Comparison of ENCODE assay signal across 1 cellular context in genomic region chr11:67572747-67573419, GRCh38.
TF ChIP-seq lines count a peak whose summit lies in the region.

No MANE protein-coding gene starts in this region.

TF ChIP-seq in HepG2, 621 proteins besides CTCF, POLR2A, EP300 and RAD21 (continued from another document and continues in another):
- TF ChIP-seq TFDP2 (CRISPR knock-in tag; IDR thresholded peaks at IDR 0.05) = no peak
- TF ChIP-seq ETS1 (CRISPR knock-in tag; IDR thresholded peaks at IDR 0.05) = no peak
- no peak for TF ChIP-seq THAP8 (CRISPR knock-in tag; IDR thresholded peaks at IDR 0.05; ENCODE audit: borderline replicate concordance)
- TF ChIP-seq ZBTB37 (CRISPR knock-in tag; IDR thresholded peaks at IDR 0.05) = 0 out of 2 replicates have a peak, but pooled peaks have one; percentile 32
- no peak for TF ChIP-seq RAD51 (IDR thresholded peaks at IDR 0.05; ENCODE audit: borderline replicate concordance)
- TF ChIP-seq ZBTB26 (CRISPR knock-in tag; IDR thresholded peaks at IDR 0.05; ENCODE audit: borderline replicate concordance) = no peak
- TF ChIP-seq MYNN (CRISPR knock-in tag; IDR thresholded peaks at IDR 0.05; ENCODE audit: low read depth) = no peak
- no peak for TF ChIP-seq TOE1 (CRISPR knock-in tag; IDR thresholded peaks at IDR 0.05)
- TF ChIP-seq ZNF598 (CRISPR knock-in tag; IDR thresholded peaks at IDR 0.05; ENCODE audit: borderline replicate concordance) = no peak; the same call in 1 of the 2 replicates
- TF ChIP-seq ZNF776 (CRISPR knock-in tag; IDR thresholded peaks at IDR 0.05) = no peak
- TF ChIP-seq MYPOP (CRISPR knock-in tag; IDR thresholded peaks at IDR 0.05) = peak; percentile 62; the same call in 1 of the 2 replicates
- no peak for TF ChIP-seq ZNF629 (CRISPR knock-in tag; conservative IDR thresholded peaks at IDR 0.05)
- 0 out of 2 replicates have a peak, but pooled peaks have one; percentile 28 for TF ChIP-seq ZNF547 (CRISPR knock-in tag; IDR thresholded peaks at IDR 0.05)
- no peak for TF ChIP-seq ZNF136 (CRISPR knock-in tag; IDR thresholded peaks at IDR 0.05; ENCODE audit: low read depth)
- no peak for TF ChIP-seq SP1 (IDR thresholded peaks at IDR 0.05)
- 0 out of 2 replicates have a peak, but pooled peaks have one; percentile 27 for TF ChIP-seq SP1 (CRISPR knock-in tag; IDR thresholded peaks at IDR 0.05)
- no peak for TF ChIP-seq REPIN1 (CRISPR knock-in tag; IDR thresholded peaks at IDR 0.05; ENCODE audit: borderline replicate concordance, low read depth)
- TF ChIP-seq ZNF468 (CRISPR knock-in tag; IDR thresholded peaks at IDR 0.05) = no peak
- TF ChIP-seq FOXP1 (IDR thresholded peaks at IDR 0.05) = no peak
- no peak for TF ChIP-seq FOXP1 (CRISPR knock-in tag; IDR thresholded peaks at IDR 0.05)
- TF ChIP-seq FOXK2 (IDR thresholded peaks at IDR 0.05) = no peak
- TF ChIP-seq ZSCAN5A (CRISPR knock-in tag; IDR thresholded peaks at IDR 0.05; ENCODE audit: borderline replicate concordance) = no peak
- TF ChIP-seq TCF7L2 (IDR thresholded peaks at IDR 0.05; ENCODE audit: low read depth, low read length) = no peak
- TF ChIP-seq DRAP1 (CRISPR knock-in tag; IDR thresholded peaks at IDR 0.05) = no peak
- peak; percentile 12; the same call in 1 of the 2 replicates for TF ChIP-seq HMG20A (CRISPR knock-in tag; IDR thresholded peaks at IDR 0.05; ENCODE audit: borderline replicate concordance)
- no peak for TF ChIP-seq TRIM22 (IDR thresholded peaks at IDR 0.05)
- no peak for TF ChIP-seq ZBTB49 (CRISPR knock-in tag; IDR thresholded peaks at IDR 0.05; ENCODE audit: borderline replicate concordance)
- no peak for TF ChIP-seq ZIK1 (CRISPR knock-in tag; IDR thresholded peaks at IDR 0.05; ENCODE audit: borderline replicate concordance, low read depth)
- no peak for TF ChIP-seq ZNF343 (CRISPR knock-in tag; IDR thresholded peaks at IDR 0.05)
- no peak for TF ChIP-seq REL (CRISPR knock-in tag; conservative IDR thresholded peaks at IDR 0.05)
- no peak for TF ChIP-seq ZNF678 (CRISPR knock-in tag; IDR thresholded peaks at IDR 0.05)
- no peak for TF ChIP-seq TMF1 (CRISPR knock-in tag; IDR thresholded peaks at IDR 0.05; ENCODE audit: low read depth)
- no peak for TF ChIP-seq ZNF75D (CRISPR knock-in tag; IDR thresholded peaks at IDR 0.05; ENCODE audit: borderline replicate concordance)
- peak; percentile 36; the same call in 1 of the 2 replicates for TF ChIP-seq YEATS2 (CRISPR knock-in tag; IDR thresholded peaks at IDR 0.05; ENCODE audit: borderline replicate concordance)
- no peak for TF ChIP-seq ZMYM4 (CRISPR knock-in tag; IDR thresholded peaks at IDR 0.05)
- no peak for TF ChIP-seq ATF7-NPFF (CRISPR knock-in tag; IDR thresholded peaks at IDR 0.05; ENCODE audit: low read depth)
- no peak for TF ChIP-seq ZNF550 (CRISPR knock-in tag; IDR thresholded peaks at IDR 0.05; ENCODE audit: borderline replicate concordance)
- TF ChIP-seq TBX2 (CRISPR knock-in tag; IDR thresholded peaks at IDR 0.05; ENCODE audit: borderline replicate concordance) = no peak; the same call in 1 of the 2 replicates
- TF ChIP-seq MXI1 (IDR thresholded peaks at IDR 0.05; ENCODE audit: borderline replicate concordance, low read depth, low read length) = no peak
- no peak for TF ChIP-seq SALL2 (CRISPR knock-in tag; IDR thresholded peaks at IDR 0.05)
- no peak for TF ChIP-seq PHB2 (IDR thresholded peaks at IDR 0.05; ENCODE audit: partially characterized antibody)
- no peak for TF ChIP-seq ZZZ3 (CRISPR knock-in tag; IDR thresholded peaks at IDR 0.05; ENCODE audit: borderline replicate concordance)
- TF ChIP-seq TARDBP (CRISPR knock-in tag; IDR thresholded peaks at IDR 0.05) = no peak
- no peak for TF ChIP-seq TERF1 (CRISPR knock-in tag; IDR thresholded peaks at IDR 0.05)
- TF ChIP-seq NFKBIZ (CRISPR knock-in tag; IDR thresholded peaks at IDR 0.05) = no peak
- no peak for TF ChIP-seq RBAK (CRISPR knock-in tag; IDR thresholded peaks at IDR 0.05)
- no peak for TF ChIP-seq ZNF614 (CRISPR knock-in tag; IDR thresholded peaks at IDR 0.05; ENCODE audit: borderline replicate concordance)
- TF ChIP-seq KMT2B (CRISPR knock-in tag; IDR thresholded peaks at IDR 0.05) = no peak
- peak; percentile 59 for TF ChIP-seq TEAD3 (CRISPR knock-in tag; optimal IDR thresholded peaks at IDR 0.05; ENCODE audit: borderline replicate concordance)
- no peak for TF ChIP-seq KAT2B (IDR thresholded peaks at IDR 0.05; ENCODE audit: borderline replicate concordance, low read depth, low read length)
- TF ChIP-seq TCF7 (IDR thresholded peaks at IDR 0.05; ENCODE audit: low read depth) = peak; percentile 41; the same call in 1 of the 2 replicates
- TF ChIP-seq KAT8 (CRISPR knock-in tag; IDR thresholded peaks at IDR 0.05) = peak; percentile 30; the same call in 1 of the 2 replicates
- TF ChIP-seq ZNF7 (CRISPR knock-in tag; IDR thresholded peaks at IDR 0.05) = no peak
- no peak for TF ChIP-seq MXD1 (CRISPR knock-in tag; IDR thresholded peaks at IDR 0.05)
- TF ChIP-seq GLI4 (CRISPR knock-in tag; IDR thresholded peaks at IDR 0.05; ENCODE audit: borderline replicate concordance) = no peak
